Comparison of ENCODE assay signal across 6 cellular contexts in the genomic region with DNA sequence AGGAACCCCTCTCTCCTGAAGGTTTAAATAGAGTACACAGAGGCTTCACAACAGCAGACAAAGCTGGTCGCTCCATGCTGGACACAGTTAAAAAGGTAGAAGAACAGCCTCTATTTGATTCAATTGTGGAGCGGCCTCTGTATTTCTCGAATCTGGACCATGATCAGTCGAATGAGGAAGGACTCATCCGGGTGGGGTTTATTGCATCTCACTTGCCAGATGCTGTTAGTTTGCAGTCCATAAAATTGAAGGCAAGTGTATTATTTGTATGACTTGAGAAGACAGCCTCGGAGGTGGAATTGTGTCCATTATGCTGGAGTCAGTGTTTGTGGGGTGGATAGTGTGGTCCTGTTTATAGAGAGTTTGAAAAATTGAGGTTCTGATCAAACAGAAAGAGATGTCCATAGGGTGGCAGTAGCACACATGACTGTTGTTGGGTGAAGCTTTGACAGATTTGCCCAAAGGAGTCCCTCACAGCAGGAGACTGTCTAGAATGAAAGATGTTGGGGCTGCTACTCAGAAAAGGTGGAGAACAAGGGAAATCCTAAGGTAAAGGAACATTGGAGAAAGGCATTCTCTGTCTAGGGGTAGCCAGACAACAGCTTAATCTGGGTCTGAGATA.
DNase-seq lines count a peak whose midpoint lies in the region; ATAC-seq, FAIRE-seq and TF ChIP-seq lines count a peak whose summit lies in the region.
"Not testable (repeated sequence)": the region's sequence is repeated elsewhere in the genome, so short reads cannot be mapped to it uniquely, and the experiment has no call there.

No MANE protein-coding gene starts in this region.

- not testable (repeated sequence) for H3K27ac ChIP-seq in K562 (ENCODE audit: extremely low read depth, low read depth, low read length)

- H3K27me3 ChIP-seq in K562 (ENCODE audit: control insufficient read depth in 2 of 2, insufficient read depth in 2 of 2, low read length in 2 of 2): not testable (repeated sequence)

- FAIRE-seq in GM12892 (lab: Jason Lieb, UNC): peak; percentile 56
- FAIRE-seq in K562 (lab: Jason Lieb, UNC): peak; percentile 61

- H3K9me3 ChIP-seq in K562 (replicated peaks; ENCODE audit: control insufficient read depth, insufficient read depth, low read depth, low read length): not testable (repeated sequence)

- H3K4me2 ChIP-seq in K562 (ENCODE audit: insufficient read depth, low read length): not testable (repeated sequence)

- POLR2A ChIA-PET in K562 (lab: Yijun Ruan, JAX): not testable (repeated sequence)

- intact Hi-C loops in K562 (cut with micrococcal nuclease): not testable (repeated sequence)

- H2AFZ ChIP-seq in K562 (ENCODE audit: low read depth, low read length): not testable (repeated sequence)

- not testable (repeated sequence) for TF ChIP-seq CTCF in K562 (IDR thresholded peaks at IDR 0.05 in 2 of 3, conservative IDR thresholded peaks at IDR 0.05 in 1 of 3; ENCODE audit: insufficient read depth in 2 of 3, low read depth in 1 of 3, low read length in 3 of 3)

- not testable (repeated sequence) for H3K4me1 ChIP-seq in K562 (replicated peaks in 1 of 2; ENCODE audit: control insufficient read depth in 2 of 2, insufficient read depth in 2 of 2, low read length in 2 of 2)

- not testable (repeated sequence) for BruUV-seq in K562 (replicated peaks; lab: Mats Ljungman, UMichigan)

- H3K4me1 Mint-ChIP-seq in stimulated activated naive B cell treated with anti-CD40 and anti-IgM and Interleukin-4, amounts not matched to agents 10 μg/mL and 1 μg/mL and 100 μg/mL, for 72 hours: not testable (repeated sequence)

- CTCF ChIA-PET in K562 (lab: Yijun Ruan, JAX; ENCODE audit: low intra/inter-chr PET ratio): not testable (repeated sequence)

- not testable (repeated sequence) for H3K79me2 ChIP-seq in K562 (ENCODE audit: control insufficient read depth, insufficient read depth, low read length)

- not testable (repeated sequence) for H4K20me1 ChIP-seq in K562 (replicated peaks; ENCODE audit: control insufficient read depth, insufficient read depth, low read length)

- H3K27ac Mint-ChIP-seq in stimulated activated naive B cell treated with anti-CD40 and anti-IgM and Interleukin-4, amounts not matched to agents 10 μg/mL and 1 μg/mL and 100 μg/mL, for 72 hours: not testable (repeated sequence)

- TF ChIP-seq RAD21 in K562 (CRISPR knock-in tag; conservative IDR thresholded peaks at IDR 0.05 in 1 of 2, IDR thresholded peaks at IDR 0.05 in 1 of 2): not testable (repeated sequence)

- not testable (repeated sequence) for H3K36me3 Mint-ChIP-seq in stimulated activated naive B cell treated with anti-CD40 and anti-IgM and Interleukin-4, amounts not matched to agents 10 μg/mL and 1 μg/mL and 100 μg/mL, for 72 hours

- not testable (repeated sequence) for H3K9me3 Mint-ChIP-seq in stimulated activated naive B cell treated with anti-CD40 and anti-IgM and Interleukin-4, amounts not matched to agents 10 μg/mL and 1 μg/mL and 100 μg/mL, for 72 hours

- peak; percentile 45 for ATAC-seq in HG03442 (IDR thresholded peaks at IDR 0.05; ENCODE audit: unreplicated experiment)
- 0 out of 3 replicates have a peak, but pooled peaks have one; percentile 36 for ATAC-seq in SK-N-SH treated with all-trans-retinoic acid at 6 μM for 48 hours
- ATAC-seq in K562: not testable (repeated sequence)
- ATAC-seq in left lobe of liver: peak; percentile 31
- ATAC-seq in stimulated activated naive B cell treated with anti-CD40 and anti-IgM and Interleukin-4, amounts not matched to agents 10 μg/mL and 1 μg/mL and 100 μg/mL, for 72 hours (replicated peaks): peak; percentile 45 to 52

- not testable (repeated sequence) for H3K9ac ChIP-seq in K562 (ENCODE audit: insufficient read depth in 1 of 2, low read depth in 2 of 2, low read length in 2 of 2)

- H3K9me1 ChIP-seq in K562 (ENCODE audit: control insufficient read depth, insufficient read depth, low read length): not testable (repeated sequence)

- not testable (repeated sequence) for DNase-seq in GM12892 (ENCODE audit: insufficient read length); K562 (ENCODE audit: extremely low read depth in 1 of 4, low spot score in 3 of 4); left lobe of liver (ENCODE audit: low spot score); stimulated activated naive B cell treated with anti-CD40 and anti-IgM and Interleukin-4, amounts not matched to agents 10 μg/mL and 1 μg/mL and 100 μg/mL, for 72 hours

- TF ChIP-seq EP300 in K562 (IDR thresholded peaks at IDR 0.05; ENCODE audit: low read length): not testable (repeated sequence)

- WGBS in K562 (ENCODE audit: insufficient coverage, low coverage, missing lambda C conversion rate): no CpG with 5 or more reads among the region's 6 CpGs

- H3K4me3 ChIP-seq in K562: not testable (repeated sequence)

- not testable (repeated sequence) for H3K27me3 Mint-ChIP-seq in stimulated activated naive B cell treated with anti-CD40 and anti-IgM and Interleukin-4, amounts not matched to agents 10 μg/mL and 1 μg/mL and 100 μg/mL, for 72 hours

- not testable (repeated sequence) for TF ChIP-seq POLR2A in GM12892 (IDR thresholded peaks at IDR 0.05; ENCODE audit: low read depth, low read length); K562 (conservative IDR thresholded peaks at IDR 0.05)

- not testable (repeated sequence) for H3K36me3 ChIP-seq in K562 (ENCODE audit: control insufficient read depth, insufficient read depth, low read length)

- not testable (repeated sequence) for H3K4me3 Mint-ChIP-seq in stimulated activated naive B cell treated with anti-CD40 and anti-IgM and Interleukin-4, amounts not matched to agents 10 μg/mL and 1 μg/mL and 100 μg/mL, for 72 hours

- in situ Hi-C loops in K562 (cut with MboI): not testable (repeated sequence)
